In the genomic region with DNA sequence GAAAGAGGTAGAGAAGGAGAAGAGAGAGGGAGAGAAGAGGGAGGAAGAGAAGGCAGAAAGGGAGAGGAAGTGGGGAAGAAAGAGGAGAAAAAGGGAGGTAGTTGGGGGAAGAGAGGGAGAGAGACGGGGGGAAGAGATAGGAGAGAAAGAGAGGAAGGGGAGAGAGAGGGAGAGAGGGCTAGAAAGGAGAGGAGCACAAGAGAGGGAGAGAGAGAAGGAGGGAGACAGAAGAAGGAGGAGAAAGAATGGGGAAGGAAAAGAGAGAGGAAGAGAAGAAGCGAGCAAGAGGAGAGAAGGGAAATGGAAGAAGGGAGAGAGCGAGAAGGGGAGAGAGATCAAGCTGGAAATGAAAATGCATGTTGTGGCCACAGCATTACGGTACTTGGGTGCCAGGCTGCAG, we compare ENCODE assay signal across 1 cellular context.
A peak's percentile ranks its signal among the peaks of the same experiment; 100 is the strongest.
TF ChIP-seq lines count a peak whose summit lies in the region.

No MANE protein-coding gene starts in this region.

TF ChIP-seq in K562, 482 proteins besides CTCF, POLR2A, EP300 and RAD21 (continued from another document):
- TF ChIP-seq ILK (tag; IDR thresholded peaks at IDR 0.05; ENCODE audit: borderline replicate concordance, low read depth) (no peak), CC2D1A (IDR thresholded peaks at IDR 0.05) (0 out of 2 replicates have a peak, but pooled peaks have one; percentile 42), SETDB1 (IDR thresholded peaks at IDR 0.05; ENCODE audit: low read length) (no peak), EHMT2 (IDR thresholded peaks at IDR 0.05) (peak; percentile 64), OTX1 (CRISPR knock-in tag; IDR thresholded peaks at IDR 0.05) (peak; percentile 31; the same call in 1 of the 2 replicates), HLTF (IDR thresholded peaks at IDR 0.05) (peak; percentile 44; the same call in 1 of the 2 replicates), ZC3H8 (IDR thresholded peaks at IDR 0.05) (0 out of 2 replicates have a peak, but pooled peaks have one; percentile 36), MCM3 (IDR thresholded peaks at IDR 0.05) (peak; percentile 82), MTA1 (IDR thresholded peaks at IDR 0.05; ENCODE audit: borderline replicate concordance) (0 out of 2 replicates have a peak, but pooled peaks have one; percentile 38), RCOR1 (IDR thresholded peaks at IDR 0.05; ENCODE audit: borderline replicate concordance in 1 of 2, low read depth in 2 of 2, low read length in 2 of 2) (no peak), HDAC1 (IDR thresholded peaks at IDR 0.05) (peak in 1 of 2 experiments; percentile 34; a peak in 1 of 4 replicates), TSC22D4 (tag; IDR thresholded peaks at IDR 0.05) (0 out of 2 replicates have a peak, but pooled peaks have one; percentile 15), ESRRA (IDR thresholded peaks at IDR 0.05; ENCODE audit: borderline replicate concordance, low read depth) (no peak), CCNT2 (IDR thresholded peaks at IDR 0.05; ENCODE audit: borderline replicate concordance, extremely low read depth, insufficient read length, low read depth, low read length) (no peak), PHB2 (IDR thresholded peaks at IDR 0.05; ENCODE audit: low read depth) (0 out of 2 replicates have a peak, but pooled peaks have one; percentile 33), LARP7 (IDR thresholded peaks at IDR 0.05) (0 out of 2 replicates have a peak, but pooled peaks have one; percentile 32)
- TF ChIP-seq, protein P1, sequence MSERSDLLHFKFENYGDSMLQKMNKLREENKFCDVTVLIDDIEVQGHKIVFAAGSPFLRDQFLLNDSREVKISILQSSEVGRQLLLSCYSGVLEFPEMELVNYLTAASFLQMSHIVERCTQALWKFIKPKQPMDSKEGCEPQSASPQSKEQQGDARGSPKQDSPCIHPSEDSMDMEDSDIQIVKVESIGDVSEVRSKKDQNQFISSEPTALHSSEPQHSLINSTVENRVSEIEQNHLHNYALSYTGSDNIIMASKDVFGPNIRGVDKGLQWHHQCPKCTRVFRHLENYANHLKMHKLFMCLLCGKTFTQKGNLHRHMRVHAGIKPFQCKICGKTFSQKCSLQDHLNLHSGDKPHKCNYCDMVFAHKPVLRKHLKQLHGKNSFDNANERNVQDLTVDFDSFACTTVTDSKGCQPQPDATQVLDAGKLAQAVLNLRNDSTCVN (CRISPR knock-in tag; IDR thresholded peaks at IDR 0.05) = 0 out of 2 replicates have a peak, but pooled peaks have one; percentile 74
- TF ChIP-seq, protein P2, sequence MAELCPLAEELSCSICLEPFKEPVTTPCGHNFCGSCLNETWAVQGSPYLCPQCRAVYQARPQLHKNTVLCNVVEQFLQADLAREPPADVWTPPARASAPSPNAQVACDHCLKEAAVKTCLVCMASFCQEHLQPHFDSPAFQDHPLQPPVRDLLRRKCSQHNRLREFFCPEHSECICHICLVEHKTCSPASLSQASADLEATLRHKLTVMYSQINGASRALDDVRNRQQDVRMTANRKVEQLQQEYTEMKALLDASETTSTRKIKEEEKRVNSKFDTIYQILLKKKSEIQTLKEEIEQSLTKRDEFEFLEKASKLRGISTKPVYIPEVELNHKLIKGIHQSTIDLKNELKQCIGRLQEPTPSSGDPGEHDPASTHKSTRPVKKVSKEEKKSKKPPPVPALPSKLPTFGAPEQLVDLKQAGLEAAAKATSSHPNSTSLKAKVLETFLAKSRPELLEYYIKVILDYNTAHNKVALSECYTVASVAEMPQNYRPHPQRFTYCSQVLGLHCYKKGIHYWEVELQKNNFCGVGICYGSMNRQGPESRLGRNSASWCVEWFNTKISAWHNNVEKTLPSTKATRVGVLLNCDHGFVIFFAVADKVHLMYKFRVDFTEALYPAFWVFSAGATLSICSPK (IDR thresholded peaks at IDR 0.05; ENCODE audit: borderline replicate concordance) = 0 out of 2 replicates have a peak, but pooled peaks have one; percentile 25
- TF ChIP-seq, protein P3, sequence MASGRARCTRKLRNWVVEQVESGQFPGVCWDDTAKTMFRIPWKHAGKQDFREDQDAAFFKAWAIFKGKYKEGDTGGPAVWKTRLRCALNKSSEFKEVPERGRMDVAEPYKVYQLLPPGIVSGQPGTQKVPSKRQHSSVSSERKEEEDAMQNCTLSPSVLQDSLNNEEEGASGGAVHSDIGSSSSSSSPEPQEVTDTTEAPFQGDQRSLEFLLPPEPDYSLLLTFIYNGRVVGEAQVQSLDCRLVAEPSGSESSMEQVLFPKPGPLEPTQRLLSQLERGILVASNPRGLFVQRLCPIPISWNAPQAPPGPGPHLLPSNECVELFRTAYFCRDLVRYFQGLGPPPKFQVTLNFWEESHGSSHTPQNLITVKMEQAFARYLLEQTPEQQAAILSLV (tag; IDR thresholded peaks at IDR 0.05) = 0 out of 2 replicates have a peak, but pooled peaks have one; percentile 1
- TF ChIP-seq, protein P4, sequence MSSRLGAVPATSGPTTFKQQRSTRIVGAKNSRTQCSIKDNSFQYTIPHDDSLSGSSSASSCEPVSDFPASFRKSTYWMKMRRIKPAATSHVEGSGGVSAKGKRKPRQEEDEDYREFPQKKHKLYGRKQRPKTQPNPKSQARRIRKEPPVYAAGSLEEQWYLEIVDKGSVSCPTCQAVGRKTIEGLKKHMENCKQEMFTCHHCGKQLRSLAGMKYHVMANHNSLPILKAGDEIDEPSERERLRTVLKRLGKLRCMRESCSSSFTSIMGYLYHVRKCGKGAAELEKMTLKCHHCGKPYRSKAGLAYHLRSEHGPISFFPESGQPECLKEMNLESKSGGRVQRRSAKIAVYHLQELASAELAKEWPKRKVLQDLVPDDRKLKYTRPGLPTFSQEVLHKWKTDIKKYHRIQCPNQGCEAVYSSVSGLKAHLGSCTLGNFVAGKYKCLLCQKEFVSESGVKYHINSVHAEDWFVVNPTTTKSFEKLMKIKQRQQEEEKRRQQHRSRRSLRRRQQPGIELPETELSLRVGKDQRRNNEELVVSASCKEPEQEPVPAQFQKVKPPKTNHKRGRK (tag; IDR thresholded peaks at IDR 0.05) = peak; percentile 92
